ENCODE assay signal across 8 cellular contexts in genomic region chr17:19724501-19725420, GRCh38. TPM values are rescaled to one million over a fixed set of nuclear protein-coding genes. Genes with fewer than 3 reads are reported as not detected.
DNase-seq lines count a peak whose midpoint lies in the region; ATAC-seq, FAIRE-seq and TF ChIP-seq lines count a peak whose summit lies in the region.

No MANE protein-coding gene starts in this region.

- H3K36me3 Mint-ChIP-seq in IgD-negative memory B cell = no peaks in the 10 kb centered on the region

- H3K36me3 ChIP-seq in skeletal muscle tissue (ENCODE audit: control insufficient read depth in 3 of 3, insufficient read depth in 3 of 3, low read length in 3 of 3) = no peaks in the 10 kb centered on the region

- no peaks in the 10 kb centered on the region for H3K27me3 ChIP-seq in skeletal muscle tissue (ENCODE audit: control insufficient read depth in 3 of 3, insufficient read depth in 3 of 3, low read length in 3 of 3)

- peak overlapping the region; percentile 29 to 79 (median 43) for H3K9ac ChIP-seq in skeletal muscle tissue (ENCODE audit: low read depth in 1 of 3, low read length in 3 of 3)

- H3K4me1 Mint-ChIP-seq in IgD-negative memory B cell = peaks cover 0 to 10% (median 2%) of the 10 kb centered on the region in 3 donors

- H3K4me3 ChIP-seq in skeletal muscle tissue (ENCODE audit: low read length in 3 of 3) = peak overlapping the region; percentile 51 to 67 (median 56)

- H3K27ac Mint-ChIP-seq in IgD-negative memory B cell = no peak overlapping the region

- peak; percentile 55 for DNase-seq in activated T-cell treated with anti-CD3 and anti-CD28 coated beads for 48 hours (ENCODE audit: low read depth)
- peak; percentile 47 for DNase-seq in globus pallidus (ENCODE audit: low spot score)
- DNase-seq in D721Med (ENCODE audit: insufficient read length, low spot score) = no peak
- no peak for DNase-seq in iPS-NIHi7 (ENCODE audit: extremely low spot score)

- peak overlapping the region; percentile 59 for H3K27ac ChIP-seq in skeletal muscle tissue (ENCODE audit: low read depth, low read length)

- TF ChIP-seq CTCF in D721Med (IDR thresholded peaks at IDR 0.05; ENCODE audit: insufficient read depth, missing control alignments) = no peak

- no peaks in the 10 kb centered on the region for H3K27me3 Mint-ChIP-seq in IgD-negative memory B cell

- peaks cover 29 to 38% (median 36%) of the 10 kb centered on the region in 3 donors for H3K4me1 ChIP-seq in skeletal muscle tissue (ENCODE audit: control insufficient read depth in 3 of 3, insufficient read depth in 3 of 3, low read length in 3 of 3)

- no peak for FAIRE-seq in D721Med (lab: Jason Lieb, UNC)

- no peaks in the 10 kb centered on the region for H3K9me3 ChIP-seq in skeletal muscle tissue (ENCODE audit: control insufficient read depth in 3 of 3, low read length in 3 of 3)

- ATAC-seq in HG03442 (IDR thresholded peaks at IDR 0.05; ENCODE audit: unreplicated experiment) = no peak
- no peak for ATAC-seq in HG03108 (IDR thresholded peaks at IDR 0.05; ENCODE audit: unreplicated experiment)

- H3K4me3 Mint-ChIP-seq in IgD-negative memory B cell = peak overlapping the region; percentile 48 to 87 (median 78)

- H3K9me3 Mint-ChIP-seq in IgD-negative memory B cell = no peaks in the 10 kb centered on the region

RNA-seq across cellular contexts. Expression of gene SLC47A2, which starts 8.4 kb away (rescaled TPM):
- 0.15 TPM for polyA plus RNA-seq in IgD-negative memory B cell
- not detected for total RNA-seq in skeletal muscle tissue

RNA-seq across cellular contexts. Expression of gene ALDH3A1, which starts 23.3 kb away (rescaled TPM):
- polyA plus RNA-seq in IgD-negative memory B cell = not detected
- not detected for total RNA-seq in skeletal muscle tissue

Comparison
In these comparisons a context has a peak if more than half of its experiments do, and no peak if none do; other contexts are left out.
1. DNase-seq: peak in activated T-cell treated with anti-CD3 and anti-CD28 coated beads for 48 hours (single experiment) and globus pallidus (single experiment); none in D721Med (single experiment) and iPS-NIHi7 (single experiment).